In the genomic region with DNA sequence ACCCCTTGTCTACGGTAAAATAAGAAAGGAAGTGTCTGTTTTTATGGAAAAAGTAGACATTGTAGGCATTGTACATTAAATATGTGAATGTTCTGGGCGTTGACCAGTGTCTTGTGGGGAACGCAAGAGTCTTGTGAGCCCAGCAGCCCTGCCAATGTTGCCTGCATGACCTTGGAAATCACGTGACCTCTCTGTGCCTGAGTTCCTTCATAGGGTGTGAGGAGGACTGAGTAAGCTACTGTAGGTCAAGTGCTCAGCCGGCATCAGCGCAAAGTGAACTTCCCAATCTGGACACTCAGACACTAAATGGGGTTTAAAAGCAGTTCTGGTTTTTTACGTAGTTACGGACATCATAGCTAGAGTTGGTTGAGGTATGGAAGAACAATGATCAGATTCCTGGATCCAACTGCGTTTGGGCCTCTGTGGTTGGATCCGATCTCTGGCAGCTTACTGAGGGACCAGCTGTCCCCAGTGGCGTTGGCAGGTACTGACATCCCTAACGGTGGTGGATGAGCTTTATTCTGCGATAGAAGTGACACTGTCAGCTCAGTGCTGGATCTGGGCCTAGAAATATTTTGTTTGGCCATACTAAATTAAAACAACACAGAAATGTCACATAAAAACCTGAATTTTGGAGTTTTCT, we compare ENCODE assay signal across 11 cellular contexts.
DNase-seq lines count a peak whose midpoint lies in the region; ATAC-seq and TF ChIP-seq lines count a peak whose summit lies in the region.
"Had no signal": no experiment of that assay in that cellular context is flagged by ENCODE, and none has a peak within 500 bp of the region (broad histone marks: within the 10 kb centered on the region; RNA-seq: fewer than 3 reads in every experiment).

No MANE protein-coding gene starts in this region.

- no peaks in the 10 kb centered on the region for H3K9me3 Mint-ChIP-seq in stimulated activated memory B cell treated with anti-CD40 and anti-IgM and Interleukin-4, amounts not matched to agents 10 μg/mL and 1 μg/mL and 100 μg/mL, for 72 hours
- H3K9me3 Mint-ChIP-seq: activated CD4-positive, alpha-beta memory T cell treated with anti-CD3 and anti-CD28 coated beads, Interleukin-2, amount 10 ng/mL, durations not matched to agents 7 days and 5 days had no signal

- POLR2A ChIA-PET in HEK293T (lab: Yijun Ruan, JAX): interaction anchor here (1.2 kb wide), 1 partner anchor 117 kb away, joined by 4 read pairs; the partner anchor contains the start of gene PXYLP1

- ATAC-seq in GM18909 (IDR thresholded peaks at IDR 0.05; ENCODE audit: poor library complexity, unreplicated experiment) (no peak), GM21825 (IDR thresholded peaks at IDR 0.05; ENCODE audit: unreplicated experiment) (no peak)
- ATAC-seq in stimulated activated memory B cell treated with anti-CD40 and anti-IgM and Interleukin-4, amounts not matched to agents 10 μg/mL and 1 μg/mL and 100 μg/mL, for 72 hours: no peak

- H3K4me3 Mint-ChIP-seq in stimulated activated memory B cell treated with anti-CD40 and anti-IgM and Interleukin-4, amounts not matched to agents 10 μg/mL and 1 μg/mL and 100 μg/mL, for 72 hours: no peak overlapping the region
- H3K4me3 Mint-ChIP-seq: activated CD4-positive, alpha-beta memory T cell treated with anti-CD3 and anti-CD28 coated beads, Interleukin-2, amount 10 ng/mL, durations not matched to agents 7 days and 5 days had no signal

- no peak for TF ChIP-seq POLR2A in suprapubic skin (IDR thresholded peaks at IDR 0.05)

- no peak overlapping the region for H3K27ac Mint-ChIP-seq in stimulated activated memory B cell treated with anti-CD40 and anti-IgM and Interleukin-4, amounts not matched to agents 10 μg/mL and 1 μg/mL and 100 μg/mL, for 72 hours
- H3K27ac Mint-ChIP-seq: activated CD4-positive, alpha-beta memory T cell treated with anti-CD3 and anti-CD28 coated beads, Interleukin-2, amount 10 ng/mL, durations not matched to agents 7 days and 5 days had no signal

- peak; percentile 46 for TF ChIP-seq CTCF in VCaP (conservative IDR thresholded peaks at IDR 0.05)
- peak; percentile 18 for TF ChIP-seq CTCF in hepatocyte (IDR thresholded peaks at IDR 0.05; ENCODE audit: poor library complexity)
- TF ChIP-seq CTCF in suprapubic skin (IDR thresholded peaks at IDR 0.05): peak in 1 of 2 donors; percentile 37

- H3K27me3 ChIP-seq in hepatocyte (no peaks in the 10 kb centered on the region), suprapubic skin (no peaks in the 10 kb centered on the region)
- H3K27me3 ChIP-seq: dorsolateral prefrontal cortex had no signal

- H3K27ac ChIP-seq in VCaP: no peak overlapping the region
- H3K27ac ChIP-seq in hepatocyte: no peak overlapping the region
- peak overlapping the region; percentile 46 for H3K27ac ChIP-seq in suprapubic skin
- H3K27ac ChIP-seq: dorsolateral prefrontal cortex had no signal

- H2AFZ ChIP-seq in hepatocyte: no peak overlapping the region

- H3K4me3 ChIP-seq in hepatocyte: no peak overlapping the region
- H3K4me3 ChIP-seq in suprapubic skin: no peak overlapping the region
- H3K4me3 ChIP-seq: dorsolateral prefrontal cortex had no signal

- H3K4me1 Mint-ChIP-seq in stimulated activated memory B cell treated with anti-CD40 and anti-IgM and Interleukin-4, amounts not matched to agents 10 μg/mL and 1 μg/mL and 100 μg/mL, for 72 hours: no peaks in the 10 kb centered on the region
- H3K4me1 Mint-ChIP-seq: activated CD4-positive, alpha-beta memory T cell treated with anti-CD3 and anti-CD28 coated beads, Interleukin-2, amount 10 ng/mL, durations not matched to agents 7 days and 5 days had no signal

- WGBS in hepatocyte (ENCODE audit: low lambda C conversion rate, missing lambda C conversion rate): 74% methylated on average over 13 of the region's 13 CpGs
- WGBS in suprapubic skin: 74% methylated on average over 13 of the region's 13 CpGs

- CTCF ChIA-PET in HEK293T (lab: Yijun Ruan, JAX): interaction anchor here (0.6 to 2.2 kb wide), 14 partner anchors 9 to 147 kb away, joined by 3 to 14 read pairs (median 4); no protein-coding TSS in a partner anchor

- H3K36me3 ChIP-seq in hepatocyte (replicated peaks; ENCODE audit: insufficient read depth, low read depth) (no peaks in the 10 kb centered on the region), suprapubic skin (no peaks in the 10 kb centered on the region)

- H3K4me2 ChIP-seq in hepatocyte: no peak overlapping the region

- DNase-seq in HEK293T (ENCODE audit: extremely low spot score) (peak; percentile 64), hepatocyte (ENCODE audit: low spot score) (no peak), suprapubic skin (ENCODE audit: low spot score in 2 of 2) (peak in 1 of 2 donors; percentile 76), NCI-H510A (lab: John Stamatoyannopoulos, UW) (no peak)
- DNase-seq: activated CD4-positive, alpha-beta memory T cell treated with anti-CD3 and anti-CD28 coated beads, Interleukin-2, amount 10 ng/mL, durations not matched to agents 7 days and 5 days; NCI-H524 treated with DMSO at 0.1 percent for 48 hours had no signal

- TF ChIP-seq EP300 in suprapubic skin (IDR thresholded peaks at IDR 0.05): no peak

- no peaks in the 10 kb centered on the region for H3K79me2 ChIP-seq in hepatocyte

- no peaks in the 10 kb centered on the region for H3K9me2 ChIP-seq in hepatocyte (replicated peaks; ENCODE audit: insufficient read depth)

- no peaks in the 10 kb centered on the region for H3K36me3 Mint-ChIP-seq in stimulated activated memory B cell treated with anti-CD40 and anti-IgM and Interleukin-4, amounts not matched to agents 10 μg/mL and 1 μg/mL and 100 μg/mL, for 72 hours

- no peaks in the 10 kb centered on the region for H4K20me1 ChIP-seq in hepatocyte (ENCODE audit: insufficient read depth, poor library complexity, severe bottlenecking)

- H3K27me3 Mint-ChIP-seq in stimulated activated memory B cell treated with anti-CD40 and anti-IgM and Interleukin-4, amounts not matched to agents 10 μg/mL and 1 μg/mL and 100 μg/mL, for 72 hours: peaks cover 14% of the 10 kb centered on the region

- H3K9me3 ChIP-seq in hepatocyte (ENCODE audit: low read depth) (no peaks in the 10 kb centered on the region), suprapubic skin (no peaks in the 10 kb centered on the region)

- H3K4me1 ChIP-seq in hepatocyte (ENCODE audit: insufficient read depth): no peaks in the 10 kb centered on the region
- H3K4me1 ChIP-seq in suprapubic skin: peaks cover 6% of the 10 kb centered on the region

TF ChIP-seq in HEK293T, 16 proteins besides CTCF, POLR2A, EP300 and RAD21:
- TF ChIP-seq L3MBTL2 (conservative IDR thresholded peaks at IDR 0.05) (no peak), TARDBP (IDR thresholded peaks at IDR 0.05) (no peak), FOXA1 (IDR thresholded peaks at IDR 0.05) (no peak)
